1 cellular context compared by ENCODE assay signal in the genomic region with DNA sequence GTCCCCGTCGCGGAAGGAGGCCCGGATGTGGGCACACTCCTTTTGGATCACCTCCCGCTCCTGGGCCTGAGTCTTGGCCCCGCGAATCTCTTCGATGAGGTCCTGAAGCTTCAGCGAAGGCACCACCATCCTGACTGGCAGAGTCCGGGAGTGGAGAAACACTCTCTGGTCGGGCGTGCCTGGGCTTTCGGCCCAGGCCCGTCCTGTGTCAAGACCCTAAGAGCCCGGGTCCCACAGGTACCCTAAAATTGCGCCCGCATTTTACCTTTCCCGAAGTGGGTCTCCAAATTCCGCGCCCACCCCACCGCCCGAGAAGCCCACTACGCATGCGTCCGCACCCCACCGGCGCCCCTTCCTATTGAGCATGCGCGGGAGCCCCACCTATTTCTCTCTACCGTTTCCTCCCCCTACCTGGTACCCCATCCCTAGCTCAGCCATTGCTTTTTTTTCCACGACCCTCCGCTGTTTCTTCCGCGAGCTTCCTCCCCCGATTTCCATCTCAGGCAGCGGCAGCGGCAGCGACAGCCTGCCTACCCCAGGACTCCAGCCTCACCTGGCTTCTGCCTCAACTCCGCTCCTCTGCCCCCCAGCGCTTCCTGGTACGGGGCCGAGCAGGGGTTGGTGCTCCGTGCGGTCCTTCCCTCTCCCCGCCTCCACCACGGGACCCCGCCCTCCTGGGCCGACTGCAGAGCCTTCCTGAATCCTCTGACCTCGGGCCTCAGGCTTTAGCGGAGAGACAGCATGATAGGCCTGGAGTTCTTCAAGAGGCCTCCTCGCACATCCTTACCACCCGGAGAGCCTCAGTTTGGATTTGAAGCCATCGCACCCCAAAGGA.
TF ChIP-seq lines count a peak whose summit lies in the region.

A gene with protein sequence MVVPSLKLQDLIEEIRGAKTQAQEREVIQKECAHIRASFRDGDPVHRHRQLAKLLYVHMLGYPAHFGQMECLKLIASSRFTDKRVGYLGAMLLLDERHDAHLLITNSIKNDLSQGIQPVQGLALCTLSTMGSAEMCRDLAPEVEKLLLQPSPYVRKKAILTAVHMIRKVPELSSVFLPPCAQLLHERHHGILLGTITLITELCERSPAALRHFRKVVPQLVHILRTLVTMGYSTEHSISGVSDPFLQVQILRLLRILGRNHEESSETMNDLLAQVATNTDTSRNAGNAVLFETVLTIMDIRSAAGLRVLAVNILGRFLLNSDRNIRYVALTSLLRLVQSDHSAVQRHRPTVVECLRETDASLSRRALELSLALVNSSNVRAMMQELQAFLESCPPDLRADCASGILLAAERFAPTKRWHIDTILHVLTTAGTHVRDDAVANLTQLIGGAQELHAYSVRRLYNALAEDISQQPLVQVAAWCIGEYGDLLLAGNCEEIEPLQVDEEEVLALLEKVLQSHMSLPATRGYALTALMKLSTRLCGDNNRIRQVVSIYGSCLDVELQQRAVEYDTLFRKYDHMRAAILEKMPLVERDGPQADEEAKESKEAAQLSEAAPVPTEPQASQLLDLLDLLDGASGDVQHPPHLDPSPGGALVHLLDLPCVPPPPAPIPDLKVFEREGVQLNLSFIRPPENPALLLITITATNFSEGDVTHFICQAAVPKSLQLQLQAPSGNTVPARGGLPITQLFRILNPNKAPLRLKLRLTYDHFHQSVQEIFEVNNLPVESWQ (minus strand): TSS at position 606 of the 835 bp plus-strand sequence. CDS start 477 bp downstream, at position 129.

TF ChIP-seq in HEK293, 187 proteins besides CTCF, POLR2A, EP300 and RAD21 (continued from another document):
- TF ChIP-seq ZNF114 (tag by site-specific recombination; IDR thresholded peaks at IDR 0.05) (no peak), KLF7 (tag by site-specific recombination; IDR thresholded peaks at IDR 0.05; ENCODE audit: borderline replicate concordance) (peak; percentile 78), ZNF623 (tag by site-specific recombination; IDR thresholded peaks at IDR 0.05) (0 out of 2 replicates have a peak, but pooled peaks have one; percentile 18), ZNF121 (tag by site-specific recombination; IDR thresholded peaks at IDR 0.05) (no peak), ZIC2 (tag by site-specific recombination; IDR thresholded peaks at IDR 0.05) (peak; percentile 97), BCL11B (tag by site-specific recombination; IDR thresholded peaks at IDR 0.05; ENCODE audit: low read depth) (no peak), ZNF621 (tag by site-specific recombination; IDR thresholded peaks at IDR 0.05) (no peak), ZNF426 (tag by site-specific recombination; IDR thresholded peaks at IDR 0.05) (no peak), TCF7L2 (IDR thresholded peaks at IDR 0.05; ENCODE audit: borderline replicate concordance, low read depth, low read length) (no peak)
- TF ChIP-seq, protein P1, sequence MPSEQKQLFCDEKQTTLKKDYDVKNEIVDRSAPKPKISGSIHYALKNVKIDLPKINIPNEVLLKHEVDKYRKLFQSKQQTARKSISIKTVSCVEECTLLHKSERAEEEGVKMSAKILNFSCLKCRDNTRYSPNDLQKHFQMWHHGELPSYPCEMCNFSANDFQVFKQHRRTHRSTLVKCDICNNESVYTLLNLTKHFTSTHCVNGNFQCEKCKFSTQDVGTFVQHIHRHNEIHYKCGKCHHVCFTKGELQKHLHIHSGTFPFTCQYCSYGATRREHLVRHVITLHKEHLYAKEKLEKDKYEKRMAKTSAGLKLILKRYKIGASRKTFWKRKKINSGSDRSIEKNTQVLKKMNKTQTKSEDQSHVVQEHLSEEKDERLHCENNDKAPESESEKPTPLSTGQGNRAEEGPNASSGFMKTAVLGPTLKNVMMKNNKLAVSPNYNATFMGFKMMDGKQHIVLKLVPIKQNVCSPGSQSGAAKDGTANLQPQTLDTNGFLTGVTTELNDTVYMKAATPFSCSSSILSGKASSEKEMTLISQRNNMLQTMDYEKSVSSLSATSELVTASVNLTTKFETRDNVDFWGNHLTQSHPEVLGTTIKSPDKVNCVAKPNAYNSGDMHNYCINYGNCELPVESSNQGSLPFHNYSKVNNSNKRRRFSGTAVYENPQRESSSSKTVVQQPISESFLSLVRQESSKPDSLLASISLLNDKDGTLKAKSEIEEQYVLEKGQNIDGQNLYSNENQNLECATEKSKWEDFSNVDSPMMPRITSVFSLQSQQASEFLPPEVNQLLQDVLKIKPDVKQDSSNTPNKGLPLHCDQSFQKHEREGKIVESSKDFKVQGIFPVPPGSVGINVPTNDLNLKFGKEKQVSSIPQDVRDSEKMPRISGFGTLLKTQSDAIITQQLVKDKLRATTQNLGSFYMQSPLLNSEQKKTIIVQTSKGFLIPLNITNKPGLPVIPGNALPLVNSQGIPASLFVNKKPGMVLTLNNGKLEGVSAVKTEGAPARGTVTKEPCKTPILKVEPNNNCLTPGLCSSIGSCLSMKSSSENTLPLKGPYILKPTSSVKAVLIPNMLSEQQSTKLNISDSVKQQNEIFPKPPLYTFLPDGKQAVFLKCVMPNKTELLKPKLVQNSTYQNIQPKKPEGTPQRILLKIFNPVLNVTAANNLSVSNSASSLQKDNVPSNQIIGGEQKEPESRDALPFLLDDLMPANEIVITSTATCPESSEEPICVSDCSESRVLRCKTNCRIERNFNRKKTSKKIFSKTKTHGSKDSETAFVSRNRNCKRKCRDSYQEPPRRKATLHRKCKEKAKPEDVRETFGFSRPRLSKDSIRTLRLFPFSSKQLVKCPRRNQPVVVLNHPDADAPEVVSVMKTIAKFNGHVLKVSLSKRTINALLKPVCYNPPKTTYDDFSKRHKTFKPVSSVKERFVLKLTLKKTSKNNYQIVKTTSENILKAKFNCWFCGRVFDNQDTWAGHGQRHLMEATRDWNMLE (tag by site-specific recombination; conservative IDR thresholded peaks at IDR 0.05; ENCODE audit: low read depth) = 0 out of 2 replicates have a peak, but pooled peaks have one; percentile 27
- TF ChIP-seq, protein P2, sequence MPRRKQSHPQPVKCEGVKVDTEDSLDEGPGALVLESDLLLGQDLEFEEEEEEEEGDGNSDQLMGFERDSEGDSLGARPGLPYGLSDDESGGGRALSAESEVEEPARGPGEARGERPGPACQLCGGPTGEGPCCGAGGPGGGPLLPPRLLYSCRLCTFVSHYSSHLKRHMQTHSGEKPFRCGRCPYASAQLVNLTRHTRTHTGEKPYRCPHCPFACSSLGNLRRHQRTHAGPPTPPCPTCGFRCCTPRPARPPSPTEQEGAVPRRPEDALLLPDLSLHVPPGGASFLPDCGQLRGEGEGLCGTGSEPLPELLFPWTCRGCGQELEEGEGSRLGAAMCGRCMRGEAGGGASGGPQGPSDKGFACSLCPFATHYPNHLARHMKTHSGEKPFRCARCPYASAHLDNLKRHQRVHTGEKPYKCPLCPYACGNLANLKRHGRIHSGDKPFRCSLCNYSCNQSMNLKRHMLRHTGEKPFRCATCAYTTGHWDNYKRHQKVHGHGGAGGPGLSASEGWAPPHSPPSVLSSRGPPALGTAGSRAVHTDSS (tag by site-specific recombination; IDR thresholded peaks at IDR 0.05) = no peak
